Comparison of ENCODE assay signal across 9 cellular contexts in genomic region chr3:27880969-27881892, GRCh38.
DNase-seq lines count a peak whose midpoint lies in the region; ATAC-seq and TF ChIP-seq lines count a peak whose summit lies in the region.
"Had no signal": no experiment of that assay in that cellular context is flagged by ENCODE, and none has a peak within 500 bp of the region (broad histone marks: within the 10 kb centered on the region; RNA-seq: fewer than 3 reads in every experiment).

No MANE protein-coding gene starts in this region.

- H3K4me3 ChIP-seq in mononuclear cell (ENCODE audit: low read length) = peak overlapping the region; percentile 27
- H3K4me3 ChIP-seq in uterus = no peak overlapping the region
- H3K4me3 ChIP-seq: coronary artery had no signal

- H3K4me1 Mint-ChIP-seq in activated CD4-positive, alpha-beta T cell treated with anti-CD3 and anti-CD28 coated beads, Interleukin-2, amount 10 ng/mL, durations not matched to agents 7 days and 5 days = peaks cover 57% of the 10 kb centered on the region

- TF ChIP-seq CTCF in uterus (IDR thresholded peaks at IDR 0.05) = no peak

- H3K27me3 Mint-ChIP-seq in activated CD4-positive, alpha-beta T cell treated with anti-CD3 and anti-CD28 coated beads, Interleukin-2, amount 10 ng/mL, durations not matched to agents 7 days and 5 days = no peaks in the 10 kb centered on the region

- peaks cover 8% of the 10 kb centered on the region for H3K9me3 Mint-ChIP-seq in activated CD4-positive, alpha-beta T cell treated with anti-CD3 and anti-CD28 coated beads, Interleukin-2, amount 10 ng/mL, durations not matched to agents 7 days and 5 days

- H3K27ac ChIP-seq in uterus = no peak overlapping the region
- H3K27ac ChIP-seq: coronary artery had no signal

- POLR2A ChIA-PET in activated CD4-positive, alpha-beta T cell treated with anti-CD3 and anti-CD28 coated beads, Interleukin-2, amount 10 ng/mL, durations not matched to agents 7 days and 5 days (lab: Charles Lee) = no interaction called here

- peaks cover 8% of the 10 kb centered on the region for H3K36me3 Mint-ChIP-seq in activated CD4-positive, alpha-beta T cell treated with anti-CD3 and anti-CD28 coated beads, Interleukin-2, amount 10 ng/mL, durations not matched to agents 7 days and 5 days (ENCODE audit: low read depth)

- no peaks in the 10 kb centered on the region for H3K36me3 ChIP-seq in uterus

- peak; percentile 67 for DNase-seq in activated CD4-positive, alpha-beta T cell treated with anti-CD3 and anti-CD28 coated beads, Interleukin-2, amount 10 ng/mL, durations not matched to agents 7 days and 5 days
- no peak for DNase-seq in retina
- DNase-seq in HT-29 (ENCODE audit: low spot score) = no peak
- no peak for DNase-seq in uterus

- peak overlapping the region; percentile 77 for H3K4me3 Mint-ChIP-seq in activated CD4-positive, alpha-beta T cell treated with anti-CD3 and anti-CD28 coated beads, Interleukin-2, amount 10 ng/mL, durations not matched to agents 7 days and 5 days

- intact Hi-C loops in uterus (cut with DNase I; ENCODE audit: low total_unique reads) = no loop called here

- ATAC-seq in GM18505 (IDR thresholded peaks at IDR 0.05; ENCODE audit: unreplicated experiment) (peak; percentile 50), HG03135 (IDR thresholded peaks at IDR 0.05; ENCODE audit: unreplicated experiment) (peak; percentile 54), HG02852 (IDR thresholded peaks at IDR 0.05; ENCODE audit: unreplicated experiment) (no peak)

- H3K9me3 ChIP-seq in mononuclear cell (ENCODE audit: low read depth, low read length) = no peaks in the 10 kb centered on the region
- H3K9me3 ChIP-seq in uterus = no peaks in the 10 kb centered on the region

- H3K27me3 ChIP-seq in mononuclear cell (ENCODE audit: insufficient read depth, low read length) (no peaks in the 10 kb centered on the region), uterus (no peaks in the 10 kb centered on the region)

- peak overlapping the region; percentile 93 for H3K27ac Mint-ChIP-seq in activated CD4-positive, alpha-beta T cell treated with anti-CD3 and anti-CD28 coated beads, Interleukin-2, amount 10 ng/mL, durations not matched to agents 7 days and 5 days

- H3K4me1 ChIP-seq in mononuclear cell (ENCODE audit: insufficient read depth, low read length) (peaks cover 31% of the 10 kb centered on the region), uterus (no peaks in the 10 kb centered on the region)

- CTCF ChIA-PET in activated CD4-positive, alpha-beta T cell treated with anti-CD3 and anti-CD28 coated beads, Interleukin-2, amount 10 ng/mL, durations not matched to agents 7 days and 5 days (lab: Charles Lee) = no interaction called here

- no peak for TF ChIP-seq POLR2A in GM18505 (IDR thresholded peaks at IDR 0.05; ENCODE audit: borderline replicate concordance, extremely low read depth, insufficient read depth, insufficient read length)
- TF ChIP-seq POLR2A in uterus (IDR thresholded peaks at IDR 0.05) = no peak
